Comparison of ENCODE assay signal across 1 cellular context in the genomic region with DNA sequence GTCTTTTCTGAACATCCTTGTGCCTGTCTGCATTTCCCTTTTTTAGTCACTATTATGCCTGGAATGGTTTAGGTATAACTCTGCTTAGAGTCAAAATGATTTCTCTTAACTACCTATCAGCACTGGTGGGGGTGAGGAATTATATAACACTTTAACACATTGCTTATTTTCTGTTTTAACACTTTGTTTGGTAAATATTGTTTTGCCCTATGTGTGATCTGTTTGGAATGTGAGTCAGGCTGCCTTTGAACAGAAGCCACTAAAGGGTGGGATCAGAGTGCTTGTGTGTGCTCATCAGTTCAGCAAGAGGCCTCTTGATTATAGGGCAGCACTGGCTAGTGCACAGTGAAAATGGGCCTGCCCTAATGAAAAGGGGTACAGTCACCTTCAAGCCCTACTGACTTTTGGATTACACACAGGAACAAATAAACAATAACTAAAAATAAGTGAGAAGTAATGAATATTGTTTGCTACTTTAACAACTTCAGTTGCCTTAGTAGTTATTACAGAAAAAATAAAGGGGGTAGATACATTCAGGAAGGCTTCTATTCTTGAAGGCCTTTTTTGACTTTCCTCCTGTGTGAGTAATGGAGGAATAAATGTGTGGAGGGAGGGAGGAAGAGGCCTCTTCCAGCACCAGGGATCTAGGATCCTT.
TF ChIP-seq lines count a peak whose summit lies in the region.

No MANE protein-coding gene starts in this region.

TF ChIP-seq in HepG2, 621 proteins besides CTCF, POLR2A, EP300 and RAD21 (continued from another document and continues in another):
- TF ChIP-seq, protein P1, sequence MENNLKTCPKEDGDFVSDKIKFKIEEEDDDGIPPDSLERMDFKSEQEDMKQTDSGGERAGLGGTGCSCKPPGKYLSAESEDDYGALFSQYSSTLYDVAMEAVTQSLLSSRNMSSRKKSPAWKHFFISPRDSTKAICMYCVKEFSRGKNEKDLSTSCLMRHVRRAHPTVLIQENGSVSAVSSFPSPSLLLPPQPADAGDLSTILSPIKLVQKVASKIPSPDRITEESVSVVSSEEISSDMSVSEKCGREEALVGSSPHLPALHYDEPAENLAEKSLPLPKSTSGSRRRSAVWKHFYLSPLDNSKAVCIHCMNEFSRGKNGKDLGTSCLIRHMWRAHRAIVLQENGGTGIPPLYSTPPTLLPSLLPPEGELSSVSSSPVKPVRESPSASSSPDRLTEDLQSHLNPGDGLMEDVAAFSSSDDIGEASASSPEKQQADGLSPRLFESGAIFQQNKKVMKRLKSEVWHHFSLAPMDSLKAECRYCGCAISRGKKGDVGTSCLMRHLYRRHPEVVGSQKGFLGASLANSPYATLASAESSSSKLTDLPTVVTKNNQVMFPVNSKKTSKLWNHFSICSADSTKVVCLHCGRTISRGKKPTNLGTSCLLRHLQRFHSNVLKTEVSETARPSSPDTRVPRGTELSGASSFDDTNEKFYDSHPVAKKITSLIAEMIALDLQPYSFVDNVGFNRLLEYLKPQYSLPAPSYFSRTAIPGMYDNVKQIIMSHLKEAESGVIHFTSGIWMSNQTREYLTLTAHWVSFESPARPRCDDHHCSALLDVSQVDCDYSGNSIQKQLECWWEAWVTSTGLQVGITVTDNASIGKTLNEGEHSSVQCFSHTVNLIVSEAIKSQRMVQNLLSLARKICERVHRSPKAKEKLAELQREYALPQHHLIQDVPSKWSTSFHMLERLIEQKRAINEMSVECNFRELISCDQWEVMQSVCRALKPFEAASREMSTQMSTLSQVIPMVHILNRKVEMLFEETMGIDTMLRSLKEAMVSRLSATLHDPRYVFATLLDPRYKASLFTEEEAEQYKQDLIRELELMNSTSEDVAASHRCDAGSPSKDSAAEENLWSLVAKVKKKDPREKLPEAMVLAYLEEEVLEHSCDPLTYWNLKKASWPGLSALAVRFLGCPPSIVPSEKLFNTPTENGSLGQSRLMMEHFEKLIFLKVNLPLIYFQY (CRISPR knock-in tag; IDR thresholded peaks at IDR 0.05; ENCODE audit: borderline replicate concordance), result peak; percentile 55; the same call in 1 of the 2 replicates
- TF ChIP-seq ZNF83 (CRISPR knock-in tag; IDR thresholded peaks at IDR 0.05; ENCODE audit: borderline replicate concordance), result no peak
- TF ChIP-seq ZNF572 (CRISPR knock-in tag; IDR thresholded peaks at IDR 0.05), result no peak
- TF ChIP-seq ZNF564 (CRISPR knock-in tag; IDR thresholded peaks at IDR 0.05), result peak; percentile 85
- TF ChIP-seq ZNF891 (CRISPR knock-in tag; IDR thresholded peaks at IDR 0.05), result no peak
- TF ChIP-seq PTBP1 (IDR thresholded peaks at IDR 0.05; ENCODE audit: low read depth, low read length, poor library complexity, severe bottlenecking), result no peak
- no peak for TF ChIP-seq GZF1 (CRISPR knock-in tag; IDR thresholded peaks at IDR 0.05)
- TF ChIP-seq TRIM24 (CRISPR knock-in tag; IDR thresholded peaks at IDR 0.05), result no peak
- TF ChIP-seq SP4 (CRISPR knock-in tag; IDR thresholded peaks at IDR 0.05), result no peak
- TF ChIP-seq ZNF737 (CRISPR knock-in tag; IDR thresholded peaks at IDR 0.05; ENCODE audit: borderline replicate concordance), result no peak
- TF ChIP-seq JUND (CRISPR knock-in tag; IDR thresholded peaks at IDR 0.05), result 0 out of 2 replicates have a peak, but pooled peaks have one; percentile 62
- no peak for TF ChIP-seq SRSF1 (optimal IDR thresholded peaks at IDR 0.05; ENCODE audit: low read depth, low read length)
- no peak for TF ChIP-seq RFX5 (IDR thresholded peaks at IDR 0.05; ENCODE audit: low read depth, low read length)
- peak; percentile 98 for TF ChIP-seq TBX3 (IDR thresholded peaks at IDR 0.05; ENCODE audit: borderline replicate concordance)
- peak; percentile 89 for TF ChIP-seq MIXL1 (CRISPR knock-in tag; IDR thresholded peaks at IDR 0.05)
- TF ChIP-seq GRHL1 (CRISPR knock-in tag; conservative IDR thresholded peaks at IDR 0.05), result no peak
- TF ChIP-seq MTA1 (CRISPR knock-in tag; IDR thresholded peaks at IDR 0.05; ENCODE audit: borderline replicate concordance), result no peak
- TF ChIP-seq PAXIP1 (CRISPR knock-in tag; conservative IDR thresholded peaks at IDR 0.05), result peak; percentile 85
- TF ChIP-seq, protein P2, sequence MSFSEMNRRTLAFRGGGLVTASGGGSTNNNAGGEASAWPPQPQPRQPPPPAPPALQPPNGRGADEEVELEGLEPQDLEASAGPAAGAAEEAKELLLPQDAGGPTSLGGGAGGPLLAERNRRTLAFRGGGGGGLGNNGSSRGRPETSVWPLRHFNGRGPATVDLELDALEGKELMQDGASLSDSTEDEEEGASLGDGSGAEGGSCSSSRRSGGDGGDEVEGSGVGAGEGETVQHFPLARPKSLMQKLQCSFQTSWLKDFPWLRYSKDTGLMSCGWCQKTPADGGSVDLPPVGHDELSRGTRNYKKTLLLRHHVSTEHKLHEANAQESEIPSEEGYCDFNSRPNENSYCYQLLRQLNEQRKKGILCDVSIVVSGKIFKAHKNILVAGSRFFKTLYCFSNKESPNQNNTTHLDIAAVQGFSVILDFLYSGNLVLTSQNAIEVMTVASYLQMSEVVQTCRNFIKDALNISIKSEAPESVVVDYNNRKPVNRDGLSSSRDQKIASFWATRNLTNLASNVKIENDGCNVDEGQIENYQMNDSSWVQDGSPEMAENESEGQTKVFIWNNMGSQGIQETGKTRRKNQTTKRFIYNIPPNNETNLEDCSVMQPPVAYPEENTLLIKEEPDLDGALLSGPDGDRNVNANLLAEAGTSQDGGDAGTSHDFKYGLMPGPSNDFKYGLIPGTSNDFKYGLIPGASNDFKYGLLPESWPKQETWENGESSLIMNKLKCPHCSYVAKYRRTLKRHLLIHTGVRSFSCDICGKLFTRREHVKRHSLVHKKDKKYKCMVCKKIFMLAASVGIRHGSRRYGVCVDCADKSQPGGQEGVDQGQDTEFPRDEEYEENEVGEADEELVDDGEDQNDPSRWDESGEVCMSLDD (CRISPR knock-in tag; IDR thresholded peaks at IDR 0.05; ENCODE audit: borderline replicate concordance), result 0 out of 2 replicates have a peak, but pooled peaks have one; percentile 27
- no peak for TF ChIP-seq ZNF274 (CRISPR knock-in tag; IDR thresholded peaks at IDR 0.05)
- no peak for TF ChIP-seq HCFC1 (IDR thresholded peaks at IDR 0.05; ENCODE audit: low read depth, low read length)
- peak; percentile 45; the same call in 1 of the 2 replicates for TF ChIP-seq ZNF331 (CRISPR knock-in tag; IDR thresholded peaks at IDR 0.05)
- no peak for TF ChIP-seq ZNF20 (CRISPR knock-in tag; IDR thresholded peaks at IDR 0.05)
- no peak for TF ChIP-seq ZNF709 (CRISPR knock-in tag; IDR thresholded peaks at IDR 0.05)
- no peak for TF ChIP-seq ZSCAN22 (CRISPR knock-in tag; IDR thresholded peaks at IDR 0.05)
- TF ChIP-seq MED13 (CRISPR knock-in tag; IDR thresholded peaks at IDR 0.05), result no peak
- no peak for TF ChIP-seq ZSCAN12 (CRISPR knock-in tag; IDR thresholded peaks at IDR 0.05)
- TF ChIP-seq ZNF256 (CRISPR knock-in tag; conservative IDR thresholded peaks at IDR 0.05), result no peak
- TF ChIP-seq ZNF24 (IDR thresholded peaks at IDR 0.05), result peak; percentile 44
- TF ChIP-seq, protein P3, sequence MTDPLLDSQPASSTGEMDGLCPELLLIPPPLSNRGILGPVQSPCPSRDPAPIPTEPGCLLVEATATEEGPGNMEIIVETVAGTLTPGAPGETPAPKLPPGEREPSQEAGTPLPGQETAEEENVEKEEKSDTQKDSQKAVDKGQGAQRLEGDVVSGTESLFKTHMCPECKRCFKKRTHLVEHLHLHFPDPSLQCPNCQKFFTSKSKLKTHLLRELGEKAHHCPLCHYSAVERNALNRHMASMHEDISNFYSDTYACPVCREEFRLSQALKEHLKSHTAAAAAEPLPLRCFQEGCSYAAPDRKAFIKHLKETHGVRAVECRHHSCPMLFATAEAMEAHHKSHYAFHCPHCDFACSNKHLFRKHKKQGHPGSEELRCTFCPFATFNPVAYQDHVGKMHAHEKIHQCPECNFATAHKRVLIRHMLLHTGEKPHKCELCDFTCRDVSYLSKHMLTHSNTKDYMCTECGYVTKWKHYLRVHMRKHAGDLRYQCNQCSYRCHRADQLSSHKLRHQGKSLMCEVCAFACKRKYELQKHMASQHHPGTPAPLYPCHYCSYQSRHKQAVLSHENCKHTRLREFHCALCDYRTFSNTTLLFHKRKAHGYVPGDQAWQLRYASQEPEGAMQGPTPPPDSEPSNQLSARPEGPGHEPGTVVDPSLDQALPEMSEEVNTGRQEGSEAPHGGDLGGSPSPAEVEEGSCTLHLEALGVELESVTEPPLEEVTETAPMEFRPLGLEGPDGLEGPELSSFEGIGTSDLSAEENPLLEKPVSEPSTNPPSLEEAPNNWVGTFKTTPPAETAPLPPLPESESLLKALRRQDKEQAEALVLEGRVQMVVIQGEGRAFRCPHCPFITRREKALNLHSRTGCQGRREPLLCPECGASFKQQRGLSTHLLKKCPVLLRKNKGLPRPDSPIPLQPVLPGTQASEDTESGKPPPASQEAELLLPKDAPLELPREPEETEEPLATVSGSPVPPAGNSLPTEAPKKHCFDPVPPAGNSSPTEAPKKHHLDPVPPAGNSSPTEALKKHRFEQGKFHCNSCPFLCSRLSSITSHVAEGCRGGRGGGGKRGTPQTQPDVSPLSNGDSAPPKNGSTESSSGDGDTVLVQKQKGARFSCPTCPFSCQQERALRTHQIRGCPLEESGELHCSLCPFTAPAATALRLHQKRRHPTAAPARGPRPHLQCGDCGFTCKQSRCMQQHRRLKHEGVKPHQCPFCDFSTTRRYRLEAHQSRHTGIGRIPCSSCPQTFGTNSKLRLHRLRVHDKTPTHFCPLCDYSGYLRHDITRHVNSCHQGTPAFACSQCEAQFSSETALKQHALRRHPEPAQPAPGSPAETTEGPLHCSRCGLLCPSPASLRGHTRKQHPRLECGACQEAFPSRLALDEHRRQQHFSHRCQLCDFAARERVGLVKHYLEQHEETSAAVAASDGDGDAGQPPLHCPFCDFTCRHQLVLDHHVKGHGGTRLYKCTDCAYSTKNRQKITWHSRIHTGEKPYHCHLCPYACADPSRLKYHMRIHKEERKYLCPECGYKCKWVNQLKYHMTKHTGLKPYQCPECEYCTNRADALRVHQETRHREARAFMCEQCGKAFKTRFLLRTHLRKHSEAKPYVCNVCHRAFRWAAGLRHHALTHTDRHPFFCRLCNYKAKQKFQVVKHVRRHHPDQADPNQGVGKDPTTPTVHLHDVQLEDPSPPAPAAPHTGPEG (CRISPR knock-in tag; IDR thresholded peaks at IDR 0.05), result no peak
- no peak for TF ChIP-seq TSC22D2 (CRISPR knock-in tag; IDR thresholded peaks at IDR 0.05; ENCODE audit: borderline replicate concordance)
- TF ChIP-seq, protein P4, sequence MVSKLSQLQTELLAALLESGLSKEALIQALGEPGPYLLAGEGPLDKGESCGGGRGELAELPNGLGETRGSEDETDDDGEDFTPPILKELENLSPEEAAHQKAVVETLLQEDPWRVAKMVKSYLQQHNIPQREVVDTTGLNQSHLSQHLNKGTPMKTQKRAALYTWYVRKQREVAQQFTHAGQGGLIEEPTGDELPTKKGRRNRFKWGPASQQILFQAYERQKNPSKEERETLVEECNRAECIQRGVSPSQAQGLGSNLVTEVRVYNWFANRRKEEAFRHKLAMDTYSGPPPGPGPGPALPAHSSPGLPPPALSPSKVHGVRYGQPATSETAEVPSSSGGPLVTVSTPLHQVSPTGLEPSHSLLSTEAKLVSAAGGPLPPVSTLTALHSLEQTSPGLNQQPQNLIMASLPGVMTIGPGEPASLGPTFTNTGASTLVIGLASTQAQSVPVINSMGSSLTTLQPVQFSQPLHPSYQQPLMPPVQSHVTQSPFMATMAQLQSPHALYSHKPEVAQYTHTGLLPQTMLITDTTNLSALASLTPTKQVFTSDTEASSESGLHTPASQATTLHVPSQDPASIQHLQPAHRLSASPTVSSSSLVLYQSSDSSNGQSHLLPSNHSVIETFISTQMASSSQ (IDR thresholded peaks at IDR 0.05; ENCODE audit: low read depth), result 0 out of 2 replicates have a peak, but pooled peaks have one; percentile 30
- TF ChIP-seq, protein P4 (CRISPR knock-in tag; IDR thresholded peaks at IDR 0.05; ENCODE audit: borderline replicate concordance), result no peak
- peak; percentile 49; the same call in 1 of the 2 replicates for TF ChIP-seq ISL2 (CRISPR knock-in tag; IDR thresholded peaks at IDR 0.05)
- TF ChIP-seq AKAP8 (CRISPR knock-in tag; IDR thresholded peaks at IDR 0.05), result peak; percentile 44; the same call in 1 of the 2 replicates
